13 cellular contexts compared by ENCODE assay signal in the genomic region with DNA sequence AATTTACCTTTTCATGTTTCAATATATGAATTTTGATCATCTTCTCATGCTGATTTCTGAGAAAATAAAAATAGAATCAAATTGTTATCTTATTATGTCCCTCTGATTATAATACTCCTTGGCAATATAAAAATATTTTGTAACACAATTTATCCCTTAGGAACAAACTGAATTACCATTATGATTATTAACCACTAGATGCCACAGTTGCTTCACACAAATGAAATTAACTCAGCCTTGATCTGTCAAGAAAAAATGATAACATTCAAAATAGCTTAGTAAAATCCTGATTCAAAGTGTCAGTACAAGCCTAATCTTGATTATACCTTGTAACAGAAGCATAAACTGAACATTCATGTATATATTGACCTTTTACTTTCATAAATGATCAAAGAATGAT. TPM values are rescaled to one million over a fixed set of nuclear protein-coding genes. Genes with fewer than 3 reads are reported as not detected.
A peak's percentile ranks its signal among the peaks of the same experiment; 100 is the strongest.
DNase-seq lines count a peak whose midpoint lies in the region; ATAC-seq and TF ChIP-seq lines count a peak whose summit lies in the region.
"Had no signal": no experiment of that assay in that cellular context is flagged by ENCODE, and none has a peak within 500 bp of the region (broad histone marks: within the 10 kb centered on the region; RNA-seq: fewer than 3 reads in every experiment).

No MANE protein-coding gene starts in this region.

- H3K79me2 ChIP-seq in smooth muscle cell (ENCODE audit: low read depth): no peaks in the 10 kb centered on the region

- H3K4me2 ChIP-seq in smooth muscle cell: no peak overlapping the region

- peaks cover 3% of the 10 kb centered on the region for H3K4me1 Mint-ChIP-seq in T-helper 17 cell

- H3K27me3 ChIP-seq in smooth muscle cell (ENCODE audit: low read depth): no peaks in the 10 kb centered on the region

- H2AFZ ChIP-seq in smooth muscle cell (ENCODE audit: low read depth): no peak overlapping the region

- peaks cover 3% of the 10 kb centered on the region for H3K36me3 Mint-ChIP-seq in T-helper 17 cell (ENCODE audit: low read depth)

- H3K9ac ChIP-seq in SK-N-MC (ENCODE audit: insufficient read length): no peak overlapping the region
- H3K9ac ChIP-seq in smooth muscle cell (ENCODE audit: low read depth): no peak overlapping the region

- peaks cover 31% of the 10 kb centered on the region for H3K27me3 Mint-ChIP-seq in T-helper 17 cell

- H3K9me3 ChIP-seq in SK-N-MC (ENCODE audit: low read depth, low read length) (no peaks in the 10 kb centered on the region), smooth muscle cell (replicated peaks; ENCODE audit: low read depth) (no peaks in the 10 kb centered on the region), T-helper 17 cell (ENCODE audit: control insufficient read depth, low read length, poor library complexity, severe bottlenecking) (no peaks in the 10 kb centered on the region)
- H3K9me3 ChIP-seq: stomach had no signal

- H3K4me1 ChIP-seq in smooth muscle cell (ENCODE audit: low read depth): no peaks in the 10 kb centered on the region

- ATAC-seq in T-helper 17 cell: no peak

- H3K27ac ChIP-seq in SK-N-MC (no peak overlapping the region), smooth muscle cell (ENCODE audit: low read depth) (no peak overlapping the region)
- H3K27ac ChIP-seq: stomach had no signal

- no peaks in the 10 kb centered on the region for H4K20me1 ChIP-seq in smooth muscle cell (ENCODE audit: low read depth)

- DNase-seq in DMS 273 (lab: John Stamatoyannopoulos, UW; ENCODE audit: unreplicated experiment): peak; percentile 14
- no peak for DNase-seq in DMS 273 treated with DMSO at 0.1 percent for 48 hours (lab: John Stamatoyannopoulos, UW)
- DNase-seq in SK-N-MC (ENCODE audit: low read depth, low spot score): peak; percentile 5
- DNase-seq in fibroblast of pulmonary artery (ENCODE audit: low read depth): peak; percentile 66
- no peak for DNase-seq in smooth muscle cell (lab: John Stamatoyannopoulos, UW; ENCODE audit: unreplicated experiment)
- no peak for DNase-seq in SKM-1 treated with dmso at 0.1 percent for 144 hours (lab: John Stamatoyannopoulos, UW; ENCODE audit: unreplicated experiment)
- DNase-seq in T-helper 17 cell: no peak
- DNase-seq in NCI-H2029 (lab: John Stamatoyannopoulos, UW): no peak
- DNase-seq: activated CD4-positive, alpha-beta T cell treated with anti-CD3 and anti-CD28 coated beads, Interleukin-2, amount 50 U/mL, for 1 hour; anterior cingulate cortex; immature natural killer cell; small intestine; stomach had no signal

- H3K36me3 ChIP-seq in SK-N-MC (ENCODE audit: insufficient read depth, low read length): no peaks in the 10 kb centered on the region
- no peaks in the 10 kb centered on the region for H3K36me3 ChIP-seq in smooth muscle cell (ENCODE audit: low read depth)
- H3K36me3 ChIP-seq: stomach had no signal

- no peak overlapping the region for H3K4me3 Mint-ChIP-seq in T-helper 17 cell
- H3K4me3 Mint-ChIP-seq: immature natural killer cell had no signal

- H3K4me3 ChIP-seq in SK-N-MC (no peak overlapping the region), fibroblast of pulmonary artery (replicated peaks; ENCODE audit: low read depth, low read length) (no peak overlapping the region), smooth muscle cell (no peak overlapping the region)
- H3K4me3 ChIP-seq: stomach had no signal

- peak; percentile 41 for TF ChIP-seq CTCF in fibroblast of pulmonary artery (IDR thresholded peaks at IDR 0.05; ENCODE audit: low read length, missing control alignments)
- TF ChIP-seq CTCF in smooth muscle cell (IDR thresholded peaks at IDR 0.05; ENCODE audit: borderline replicate concordance, insufficient read depth, poor library complexity, severe bottlenecking): peak; percentile 56

- peaks cover 5% of the 10 kb centered on the region for H3F3A ChIP-seq in smooth muscle cell (ENCODE audit: low read depth)

- no peak overlapping the region for H3K27ac Mint-ChIP-seq in T-helper 17 cell
- H3K27ac Mint-ChIP-seq: immature natural killer cell had no signal

RNA-seq across cellular contexts. Expression of a gene that starts 4.8 kb away (rescaled TPM):
- total RNA-seq in smooth muscle cell (15.6 and 24.6 TPM in 2 replicates), T-helper 17 cell (not detected)
- polyA plus RNA-seq in smooth muscle cell: 3.9 and 12.7 TPM in 2 replicates

Comparison
In these comparisons a context has a peak if more than half of its experiments do, and no peak if none do; other contexts are left out.
1. DNase-seq: peak in DMS 273 (single experiment), SK-N-MC (single experiment) and fibroblast of pulmonary artery (single experiment); none in DMS 273 treated with DMSO at 0.1 percent for 48 hours (single experiment), smooth muscle cell (single experiment), SKM-1 treated with dmso at 0.1 percent for 144 hours (single experiment), T-helper 17 cell (0 of 3) and NCI-H2029 (single experiment).
2. RNA of a gene that starts 4.8 kb away (total RNA-seq): 15.6 to 24.6 TPM in smooth muscle cell; not detected in T-helper 17 cell; every median in the first group is over 10 times any median in the second.